In the genomic region with DNA sequence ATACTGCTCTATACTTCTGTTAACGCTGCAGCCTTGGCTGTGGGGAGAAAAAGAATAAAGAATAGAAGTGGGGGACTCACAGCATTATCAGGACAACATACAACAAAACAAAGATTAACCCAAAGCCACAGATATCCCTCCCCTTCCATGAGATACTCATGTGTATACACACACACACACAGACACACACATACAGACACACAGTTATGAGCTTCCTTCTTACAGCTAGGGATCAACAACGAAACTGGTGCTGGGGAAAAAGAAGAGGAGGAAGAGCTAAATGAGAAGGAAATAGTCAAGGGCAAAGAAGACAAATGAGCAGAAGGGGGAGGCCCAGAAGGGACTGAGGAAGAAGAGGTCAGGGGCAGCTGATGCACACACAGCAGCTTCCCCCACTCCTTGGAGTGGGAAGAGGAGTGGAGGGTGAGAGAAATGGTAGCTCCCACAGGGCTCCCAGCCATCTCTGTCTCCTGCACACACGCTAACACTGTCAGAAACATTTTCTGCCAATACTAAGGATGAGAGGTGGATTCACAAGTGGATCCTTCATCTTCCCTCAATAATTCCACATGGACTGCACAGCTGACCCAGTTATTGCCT, we compare ENCODE assay signal across 10 cellular contexts.
DNase-seq lines count a peak whose midpoint lies in the region; ATAC-seq and TF ChIP-seq lines count a peak whose summit lies in the region.
"Had no signal": no experiment of that assay in that cellular context is flagged by ENCODE, and none has a peak within 500 bp of the region (broad histone marks: within the 10 kb centered on the region; RNA-seq: fewer than 3 reads in every experiment).

No MANE protein-coding gene starts in this region.

- H3K4me3 ChIP-seq in adipocyte (ENCODE audit: low read length) (no peak overlapping the region), prostate gland (no peak overlapping the region)

- no peak for TF ChIP-seq POLR2A in prostate gland (IDR thresholded peaks at IDR 0.05)

- ATAC-seq in left cardiac atrium: peak; percentile 43 to 46
- ATAC-seq in GM21423 (IDR thresholded peaks at IDR 0.05; ENCODE audit: unreplicated experiment): no peak
- ATAC-seq in HG03342 (IDR thresholded peaks at IDR 0.05; ENCODE audit: unreplicated experiment): no peak
- ATAC-seq: HCT116 had no signal

- peak overlapping the region; percentile 72 for H3K9ac ChIP-seq in adipocyte (ENCODE audit: low read length)

- peak; percentile 2 for DNase-seq in CD1c-positive myeloid dendritic cell (ENCODE audit: extremely low spot score)
- no peak for DNase-seq in adipocyte (ENCODE audit: low read depth)
- no peak for DNase-seq in left cardiac atrium
- DNase-seq in prostate gland (ENCODE audit: low spot score): no peak
- DNase-seq in NCI-H1436 (lab: John Stamatoyannopoulos, UW): no peak
- no peak for DNase-seq in globus pallidus (ENCODE audit: low spot score)
- DNase-seq: T-helper 9 cell had no signal

- H3K27me3 ChIP-seq in adipocyte (replicated peaks; ENCODE audit: control insufficient read depth, insufficient read depth, low read length) (no peaks in the 10 kb centered on the region), prostate gland (replicated peaks; ENCODE audit: insufficient read depth) (no peaks in the 10 kb centered on the region)

- H3K36me3 ChIP-seq in adipocyte (ENCODE audit: control insufficient read depth, insufficient read depth, low read length, severe bottlenecking) (peaks cover 5% of the 10 kb centered on the region), prostate gland (no peaks in the 10 kb centered on the region)

- intact Hi-C loops in left cardiac atrium (cut with DNase I) (no loop called here), prostate gland (cut with DNase I) (loop anchor here (5.0 kb wide), 1 partner anchor 50 kb away; no protein-coding TSS in a partner anchor)

- no peaks in the 10 kb centered on the region for H3K9me3 ChIP-seq in adipocyte (ENCODE audit: control insufficient read depth, low read length)
- H3K9me3 ChIP-seq in prostate gland: no peaks in the 10 kb centered on the region

- TF ChIP-seq CTCF in prostate gland (IDR thresholded peaks at IDR 0.05): no peak

- H3K4me1 ChIP-seq in adipocyte (ENCODE audit: control insufficient read depth, insufficient read depth, low read length) (peaks cover 20% of the 10 kb centered on the region), prostate gland (replicated peaks) (peaks cover 14% of the 10 kb centered on the region)

- peak overlapping the region; percentile 69 to 71 for H3K27ac ChIP-seq in prostate gland

- WGBS in prostate gland: 27% methylated on average over 3 of the region's 3 CpGs

Comparison
In these comparisons a context has a peak if more than half of its experiments do, and no peak if none do; other contexts are left out.
1. ATAC-seq: peak in left cardiac atrium (2 of 2); none in GM21423 (single experiment) and HG03342 (single experiment).